17 cellular contexts compared by ENCODE assay signal in genomic region chr11:129455756-129456436, GRCh38.
A peak's percentile ranks its signal among the peaks of the same experiment; 100 is the strongest.
DNase-seq lines count a peak whose midpoint lies in the region; ATAC-seq and TF ChIP-seq lines count a peak whose summit lies in the region.
"Had no signal": no experiment of that assay in that cellular context is flagged by ENCODE, and none has a peak within 500 bp of the region (broad histone marks: within the 10 kb centered on the region; RNA-seq: fewer than 3 reads in every experiment).

No MANE protein-coding gene starts in this region.

- TF ChIP-seq CTCF in C4-2B (conservative IDR thresholded peaks at IDR 0.05) (no peak), endodermal cell (conservative IDR thresholded peaks at IDR 0.05) (no peak), nephron progenitor cell (IDR thresholded peaks at IDR 0.05) (no peak)

- ATAC-seq in HG02571 (IDR thresholded peaks at IDR 0.05; ENCODE audit: unreplicated experiment) = no peak

- DNase-seq in endodermal cell (no peak), nephron progenitor cell (peak; percentile 17), NCI-H1694 treated with DMSO at 0.1 percent for 48 hours (lab: John Stamatoyannopoulos, UW) (no peak), inferior parietal cortex (ENCODE audit: extremely low spot score) (no peak)
- DNase-seq in effector CD4-positive, alpha-beta T cell = no peak
- DNase-seq: C1 segment of cervical spinal cord, DMS 273 treated with DMSO at 0.1 percent for 48 hours, H7, MG63, NCI-H1092 treated with DMSO at 0.1 percent for 48 hours, NCI-H2227 treated with DMSO at 0.1 percent for 48 hours, NCI-H524 treated with DMSO at 0.1 percent for 48 hours, Right ventricle myocardium superior, SK-N-SH had no signal

- no peaks in the 10 kb centered on the region for H3K27me3 ChIP-seq in HUES48 (ENCODE audit: control insufficient read depth, insufficient read depth, low read length)
- H3K27me3 ChIP-seq in endodermal cell (ENCODE audit: control insufficient read depth, insufficient read depth, low read length, poor library complexity, severe bottlenecking) = no peaks in the 10 kb centered on the region
- H3K27me3 ChIP-seq: MG63 had no signal

- H3K4me3 Mint-ChIP-seq in endodermal cell (no peak overlapping the region), nephron progenitor cell (peak overlapping the region; percentile 25)

- H3K9ac ChIP-seq in HUES48 (ENCODE audit: low read depth, low read length) (no peak overlapping the region), endodermal cell (ENCODE audit: extremely low read depth, low read length, poor library complexity, severe bottlenecking) (no peak overlapping the region)
- H3K9ac ChIP-seq: SK-N-SH had no signal

- H3K4me1 ChIP-seq in HUES48 (ENCODE audit: control insufficient read depth, insufficient read depth, low read length) = peaks cover 24% of the 10 kb centered on the region
- H3K4me1 ChIP-seq in endodermal cell (ENCODE audit: control insufficient read depth, insufficient read depth, low read length) = peaks cover 3% of the 10 kb centered on the region

- H3K27ac ChIP-seq in C4-2B (peak overlapping the region; percentile 83), HUES48 (ENCODE audit: low read depth, low read length) (peak overlapping the region; percentile 26), endodermal cell (ENCODE audit: low read depth, low read length) (peak overlapping the region; percentile 57)

- H3K27me3 Mint-ChIP-seq in endodermal cell (ENCODE audit: insufficient read depth) (peaks cover 2% of the 10 kb centered on the region), nephron progenitor cell (ENCODE audit: low read depth, poor library complexity) (peaks cover 16% of the 10 kb centered on the region)

- H3K27ac Mint-ChIP-seq in endodermal cell (no peak overlapping the region), nephron progenitor cell (peak overlapping the region; percentile 98)

- H3K36me3 Mint-ChIP-seq in endodermal cell (ENCODE audit: low read depth) = no peaks in the 10 kb centered on the region
- H3K36me3 Mint-ChIP-seq in nephron progenitor cell (ENCODE audit: low read depth) = no peaks in the 10 kb centered on the region

- WGBS in endodermal cell (ENCODE audit: insufficient coverage in 1 of 2, insufficient read length in 1 of 2), 2 experiments = 88 to 91% methylated on average over 6 to 11 of the region's 11 CpGs

- H3K4me3 ChIP-seq in HUES48 (ENCODE audit: low read depth, low read length) (no peak overlapping the region), endodermal cell (ENCODE audit: low read length) (no peak overlapping the region)
- H3K4me3 ChIP-seq: MG63 had no signal

- H3K9me3 Mint-ChIP-seq in endodermal cell (peaks cover 3% of the 10 kb centered on the region), nephron progenitor cell (no peaks in the 10 kb centered on the region)

- H3K4me1 Mint-ChIP-seq in endodermal cell (peaks cover 25% of the 10 kb centered on the region), nephron progenitor cell (peaks cover 74% of the 10 kb centered on the region)

- no peaks in the 10 kb centered on the region for H3K9me3 ChIP-seq in HUES48 (ENCODE audit: control insufficient read depth, insufficient read depth, low read length)
- no peaks in the 10 kb centered on the region for H3K9me3 ChIP-seq in endodermal cell (ENCODE audit: control insufficient read depth, low read length)
- H3K9me3 ChIP-seq: MG63, SK-N-SH had no signal

- H3K36me3 ChIP-seq in HUES48 (ENCODE audit: control insufficient read depth, insufficient read depth, low read length) (no peaks in the 10 kb centered on the region), endodermal cell (ENCODE audit: control insufficient read depth, insufficient read depth, low read length) (no peaks in the 10 kb centered on the region)
- H3K36me3 ChIP-seq: MG63 had no signal

Comparison
In these comparisons a context has a peak if more than half of its experiments do, and no peak if none do; other contexts are left out.
1. H3K27ac ChIP-seq: peak in every context shown above with its lines; median percentile 83 in C4-2B; 57 in endodermal cell; 26 in HUES48.